In the genomic region with DNA sequence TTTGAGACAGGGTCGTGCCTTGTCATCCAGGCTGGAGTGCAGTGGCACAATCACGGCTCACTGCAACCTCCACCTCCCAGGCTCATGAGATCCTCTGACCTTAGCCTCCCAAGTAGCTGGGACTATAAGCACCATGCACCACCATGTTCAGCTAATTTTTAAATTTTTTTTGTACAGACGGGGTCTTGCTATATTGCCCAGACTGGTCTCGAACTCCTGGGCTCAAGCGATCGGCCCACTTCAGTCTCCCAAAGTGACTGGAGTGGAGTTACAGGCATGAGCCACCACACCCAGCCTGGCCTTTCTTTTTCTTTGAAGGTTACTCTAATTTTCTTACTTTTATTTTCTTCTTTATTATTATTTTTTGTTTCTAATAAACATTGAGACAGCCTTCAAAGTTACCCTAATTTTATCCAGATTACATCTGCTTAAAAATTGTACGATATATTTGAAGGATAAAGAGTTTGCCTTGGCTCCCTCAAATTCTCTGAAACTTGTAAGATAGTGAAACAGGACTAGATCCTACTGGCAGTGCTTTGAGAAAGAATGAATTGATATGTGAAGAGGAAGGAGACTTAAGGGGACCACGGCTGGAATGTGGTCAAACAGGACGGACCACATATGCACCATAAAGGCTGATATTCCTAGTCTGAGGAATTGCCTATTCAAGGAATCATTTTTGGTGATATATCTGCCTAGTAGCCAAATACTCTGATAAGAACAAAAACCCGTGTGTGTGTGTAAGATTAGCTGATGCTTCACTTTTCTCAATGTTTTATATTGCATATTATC, we compare ENCODE assay signal across 30 cellular contexts. TPM values are rescaled to one million over a fixed set of nuclear protein-coding genes. Genes with fewer than 3 reads are reported as not detected.
A peak's percentile ranks its signal among the peaks of the same experiment; 100 is the strongest.
DNase-seq lines count a peak whose midpoint lies in the region; ATAC-seq, FAIRE-seq and TF ChIP-seq lines count a peak whose summit lies in the region.
"Had no signal": no experiment of that assay in that cellular context is flagged by ENCODE, and none has a peak within 500 bp of the region (broad histone marks: within the 10 kb centered on the region; RNA-seq: fewer than 3 reads in every experiment).

No MANE protein-coding gene starts in this region.

- no peak overlapping the region for H3K4me3 ChIP-seq in Caco-2 (ENCODE audit: low read depth, low read length)
- no peak overlapping the region for H3K4me3 ChIP-seq in HEK293 (ENCODE audit: low read depth, low read length)
- H3K4me3 ChIP-seq in H1 (ENCODE audit: extremely low read depth in 1 of 4, insufficient read depth in 2 of 4, low read depth in 3 of 4, low read length in 4 of 4) = no peak overlapping the region; a peak in 1 of 8 replicates
- H3K4me3 ChIP-seq in left lung = no peak overlapping the region
- no peak overlapping the region for H3K4me3 ChIP-seq in SK-N-SH (ENCODE audit: low read depth in 2 of 2, low read length in 1 of 2)
- no peak overlapping the region for H3K4me3 ChIP-seq in neural progenitor cell
- H3K4me3 ChIP-seq: A549, HAP-1, ovary, right atrium auricular region, suprapubic skin had no signal

- H4K8ac ChIP-seq in H1 (ENCODE audit: extremely low read depth, insufficient read depth, low read length) = no peak overlapping the region

- H3K27me3 Mint-ChIP-seq in Caco-2 (ENCODE audit: insufficient read depth, unreplicated experiment) (no peaks in the 10 kb centered on the region), neural progenitor cell (ENCODE audit: insufficient read depth, low read depth) (peaks cover 3% of the 10 kb centered on the region)
- H3K27me3 Mint-ChIP-seq: central memory CD8-positive, alpha-beta T cell; IgD-negative memory B cell had no signal

- H3K4me3 Mint-ChIP-seq in Caco-2 (ENCODE audit: unreplicated experiment) (no peak overlapping the region), neural progenitor cell (no peak overlapping the region)
- H3K4me3 Mint-ChIP-seq: central memory CD8-positive, alpha-beta T cell; effector memory CD8-positive, alpha-beta T cell; IgD-negative memory B cell had no signal

- peak overlapping the region; percentile 67; the same call in 1 of the 2 replicates for H2BK5ac ChIP-seq in H1 (ENCODE audit: low read depth, low read length)

- H3K79me2 ChIP-seq in H1 (ENCODE audit: control insufficient read depth in 1 of 2, insufficient read depth in 2 of 2, low read length in 2 of 2) (no peaks in the 10 kb centered on the region), SK-N-SH (ENCODE audit: insufficient read depth) (no peaks in the 10 kb centered on the region), neural progenitor cell (ENCODE audit: low read depth) (no peaks in the 10 kb centered on the region)

- no peaks in the 10 kb centered on the region for H3K9me2 ChIP-seq in SK-N-SH

- H4K20me1 ChIP-seq in H1 (replicated peaks in 1 of 2; ENCODE audit: control insufficient read depth in 1 of 2, insufficient read depth in 2 of 2, low read length in 2 of 2) (no peaks in the 10 kb centered on the region), SK-N-SH (ENCODE audit: insufficient read depth) (no peaks in the 10 kb centered on the region), neural progenitor cell (ENCODE audit: low read depth) (no peaks in the 10 kb centered on the region)

- intact Hi-C loops in Caco-2 (cut with micrococcal nuclease; ENCODE audit: unreplicated experiment) = loop anchor here (1.0 to 2.0 kb wide), 3 partner anchors 23 to 46 kb away; no protein-coding TSS in a partner anchor
- intact Hi-C loops in left lung (cut with DNase I) = no loop called here

- H3K27ac ChIP-seq in HEK293 (ENCODE audit: extremely low read depth, low read depth, low read length) (no peak overlapping the region), H1 (ENCODE audit: low read depth, low read length) (no peak overlapping the region), left lung (no peak overlapping the region), SK-N-SH (ENCODE audit: low read depth in 2 of 2, low read length in 1 of 2) (no peak overlapping the region), neural progenitor cell (no peak overlapping the region)
- H3K27ac ChIP-seq: A549, ovary, right atrium auricular region, RWPE1, suprapubic skin had no signal

- H2AFZ ChIP-seq in H1 (ENCODE audit: low read length) (no peak overlapping the region), SK-N-SH (ENCODE audit: low read depth) (no peak overlapping the region), neural progenitor cell (replicated peaks) (no peak overlapping the region)

- CTCF ChIA-PET in Caco-2 (lab: Charles Lee) = interaction anchor here (0.6 to 0.7 kb wide), 5 partner anchors 22 to 489 kb away, joined by 3 to 6 read pairs (median 3); no protein-coding TSS in a partner anchor
- CTCF ChIA-PET in HEK293 (lab: Yijun Ruan, JAX) = interaction anchor here (0.6 to 1.1 kb wide), 2 partner anchors 62 to 127 kb away, joined by 3 to 8 read pairs; no protein-coding TSS in a partner anchor
- CTCF ChIA-PET in H1 (lab: Charles Lee; ENCODE audit: partially characterized antibody) = interaction anchor here (1.1 to 1.4 kb wide), 2 partner anchors 25 to 39 kb away, joined by 3 read pairs; no protein-coding TSS in a partner anchor
- CTCF ChIA-PET in SK-N-SH (lab: Yijun Ruan, JAX) = no interaction called here

- H3K27me3 ChIP-seq in Caco-2 (replicated peaks; ENCODE audit: control insufficient read depth, insufficient read depth, low read length) = no peaks in the 10 kb centered on the region
- no peaks in the 10 kb centered on the region for H3K27me3 ChIP-seq in H1 (replicated peaks in 1 of 4; ENCODE audit: control insufficient read depth in 3 of 4, extremely low read depth in 1 of 4, insufficient read depth in 3 of 4, low read length in 3 of 4)
- no peaks in the 10 kb centered on the region for H3K27me3 ChIP-seq in left lung
- no peaks in the 10 kb centered on the region for H3K27me3 ChIP-seq in SK-N-SH (ENCODE audit: insufficient read depth)
- no peaks in the 10 kb centered on the region for H3K27me3 ChIP-seq in neural progenitor cell
- H3K27me3 ChIP-seq: ovary, right atrium auricular region, suprapubic skin had no signal

- POLR2A ChIA-PET in Caco-2 (lab: Charles Lee) = interaction anchor here (0.6 to 3.6 kb wide), 2 partner anchors 14 to 22 kb away, joined by 6 to 44 read pairs; a partner anchor contains a TSS
- POLR2A ChIA-PET in HEK293 (lab: Yijun Ruan, JAX) = no interaction called here
- POLR2A ChIA-PET in H1 (lab: Charles Lee; ENCODE audit: partially characterized antibody) = interaction anchor here (0.6 to 7.6 kb wide), 12 partner anchors 14 to 995 kb away, joined by 3 to 68 read pairs (median 5); a partner anchor contains a TSS
- POLR2A ChIA-PET in SK-N-SH (lab: Yijun Ruan, JAX) = no interaction called here

- WGBS in H1 (ENCODE audit: extremely low coverage in 1 of 2, insufficient coverage in 1 of 2, insufficient read length in 1 of 2, insufficient replicate concordance in 2 of 2, low coverage in 1 of 2, low lambda C conversion rate in 2 of 2, missing lambda C conversion rate in 1 of 2), 2 experiments = 67% methylated on average over 8 of the region's 10 CpGs; no CpG with 5 or more reads in 1 of the 2 experiments
- 83% methylated on average over 10 of the region's 10 CpGs for WGBS in SK-N-SH (ENCODE audit: low lambda C conversion rate)

- peak; percentile 22 for ATAC-seq in left lung
- ATAC-seq: A549; effector memory CD8-positive, alpha-beta T cell; left colon had no signal

- H3K4me1 ChIP-seq in Caco-2 (peaks cover 36% of the 10 kb centered on the region), HEK293 (ENCODE audit: control insufficient read depth, insufficient read depth, low read length) (no peaks in the 10 kb centered on the region), H1 (replicated peaks in 1 of 4; ENCODE audit: control insufficient read depth in 3 of 4, insufficient read depth in 4 of 4, low read length in 3 of 4) (peaks cover 0 to 10% (median 5%) of the 10 kb centered on the region in 4 experiments; a peak in 4 of 7 replicates), left lung (no peaks in the 10 kb centered on the region), SK-N-SH (ENCODE audit: control insufficient read depth in 1 of 2, insufficient read depth in 2 of 2, low read depth in 1 of 2, low read length in 1 of 2) (no peaks in the 10 kb centered on the region), neural progenitor cell (no peaks in the 10 kb centered on the region)
- H3K4me1 ChIP-seq: A549, HAP-1, right atrium auricular region, suprapubic skin had no signal

- H3K4me2 ChIP-seq in H1 (ENCODE audit: insufficient read depth in 1 of 2, low read depth in 2 of 2, low read length in 2 of 2) (peak overlapping the region; percentile 43 to 53; a peak in 3 of 4 replicates), SK-N-SH (no peak overlapping the region), neural progenitor cell (no peak overlapping the region)
- H3K4me2 ChIP-seq: A549 had no signal

- no peak overlapping the region for H2BK120ac ChIP-seq in H1 (replicated peaks; ENCODE audit: low read depth, low read length)

- peak overlapping the region; percentile 57 for H4K91ac ChIP-seq in H1 (replicated peaks; ENCODE audit: insufficient read length, low read length)

- no peak overlapping the region for H3K56ac ChIP-seq in H1 (replicated peaks; ENCODE audit: insufficient read length, low read depth, low read length)

- H3K18ac ChIP-seq in H1 (ENCODE audit: extremely low read depth, low read length) = 0 out of 2 replicates have a peak overlapping the region, but pooled peaks have one; percentile 24

- peak overlapping the region; percentile 80; the same call in 1 of the 2 replicates for H2BK12ac ChIP-seq in H1 (ENCODE audit: low read depth, low read length)

- TF ChIP-seq POLR2A in H1 (IDR thresholded peaks at IDR 0.05; ENCODE audit: control extremely low read depth in 1 of 2, low read depth in 2 of 2, low read length in 2 of 2) = no peak

- H3K4me1 Mint-ChIP-seq in Caco-2 (ENCODE audit: low read depth, unreplicated experiment) (peaks cover 31% of the 10 kb centered on the region), neural progenitor cell (no peaks in the 10 kb centered on the region)
- H3K4me1 Mint-ChIP-seq: central memory CD8-positive, alpha-beta T cell had no signal

- no peaks in the 10 kb centered on the region for H3K9me3 Mint-ChIP-seq in Caco-2 (ENCODE audit: unreplicated experiment)
- H3K9me3 Mint-ChIP-seq in neural progenitor cell = no peaks in the 10 kb centered on the region
- H3K9me3 Mint-ChIP-seq: central memory CD8-positive, alpha-beta T cell; effector memory CD8-positive, alpha-beta T cell; IgD-negative memory B cell had no signal

- peak in 1 of 2 experiments; percentile 76; a peak in 1 of 3 replicates for TF ChIP-seq EP300 in H1 (IDR thresholded peaks at IDR 0.05; ENCODE audit: borderline replicate concordance in 1 of 2, low read depth in 2 of 2, low read length in 2 of 2)
- no peak for TF ChIP-seq EP300 in SK-N-SH (IDR thresholded peaks at IDR 0.05; ENCODE audit: borderline replicate concordance in 1 of 2, low read depth in 1 of 2, low read length in 1 of 2)

- peak overlapping the region; percentile 68 for H3K27ac Mint-ChIP-seq in Caco-2 (ENCODE audit: unreplicated experiment)
- H3K27ac Mint-ChIP-seq in neural progenitor cell = no peak overlapping the region
- H3K27ac Mint-ChIP-seq: effector memory CD8-positive, alpha-beta T cell; IgD-negative memory B cell had no signal

- FAIRE-seq in H1 (lab: Jason Lieb, UNC) = peak; percentile 45
- no peak for FAIRE-seq in RCC 7860 (lab: Jason Lieb, UNC)
- FAIRE-seq: A549, D721Med, GM12891, small intestine had no signal

- no peak overlapping the region for H2BK15ac ChIP-seq in H1 (ENCODE audit: low read length)

- H3K36me3 Mint-ChIP-seq in Caco-2 (ENCODE audit: insufficient read depth, unreplicated experiment) = peaks cover 6% of the 10 kb centered on the region
- peaks cover 3% of the 10 kb centered on the region for H3K36me3 Mint-ChIP-seq in neural progenitor cell

- H3K36me3 ChIP-seq in Caco-2 (ENCODE audit: control insufficient read depth, insufficient read depth, low read length) (no peaks in the 10 kb centered on the region), HEK293 (ENCODE audit: control insufficient read depth in 2 of 2, insufficient read depth in 1 of 2, low read length in 2 of 2) (no peaks in the 10 kb centered on the region), H1 (ENCODE audit: control insufficient read depth in 2 of 4, insufficient read depth in 4 of 4, low read length in 3 of 4) (no peaks in the 10 kb centered on the region), left lung (no peaks in the 10 kb centered on the region), SK-N-SH (replicated peaks in 1 of 2; ENCODE audit: control insufficient read depth in 1 of 2, insufficient read depth in 2 of 2, low read length in 1 of 2) (no peaks in the 10 kb centered on the region), neural progenitor cell (no peaks in the 10 kb centered on the region)
- H3K36me3 ChIP-seq: HAP-1, ovary, right atrium auricular region, suprapubic skin had no signal

- no peak overlapping the region for H3K4ac ChIP-seq in H1 (replicated peaks; ENCODE audit: insufficient read length, low read depth, low read length)

- DNase-seq in Caco-2 (peak; percentile 73 to 87), H1 (ENCODE audit: low read depth in 1 of 2, low spot score in 2 of 2) (no peak), left lung (no peak), RCC 7860 (ENCODE audit: low spot score) (no peak), SK-N-SH (no peak), neural progenitor cell (ENCODE audit: low spot score) (no peak), NCI-H2196 treated with DMSO at 0.1 percent for 48 hours (lab: John Stamatoyannopoulos, UW; ENCODE audit: unreplicated experiment) (no peak)
- DNase-seq: activated CD4-positive, CD25-positive, alpha-beta regulatory T cell; activated naive CD4-positive, alpha-beta T cell treated with Interleukin-2 at 50 U/mL for 16 hours; effector memory CD8-positive, alpha-beta T cell; EL; glutamatergic neuron; left colon; mammary epithelial cell; NCI-H1048; NCI-H2107; ovary; small intestine; stimulated activated naive CD4-positive, alpha-beta T cell; T-helper 1 cell had no signal

- H4K5ac ChIP-seq in H1 (ENCODE audit: insufficient read length, low read depth, low read length) = peak overlapping the region; percentile 34

- TSS peak; percentile 99 for BruUV-seq in Caco-2 (replicated peaks; lab: Mats Ljungman, UMichigan)

- no peak overlapping the region for H3K14ac ChIP-seq in H1 (ENCODE audit: insufficient read length)

- H3K9me3 ChIP-seq in Caco-2 (no peaks in the 10 kb centered on the region), HEK293 (ENCODE audit: control insufficient read depth, insufficient read depth, low read depth, low read length) (no peaks in the 10 kb centered on the region), H1 (ENCODE audit: insufficient read depth in 2 of 2, low read depth in 1 of 2, low read length in 1 of 2) (no peaks in the 10 kb centered on the region), left lung (no peaks in the 10 kb centered on the region), SK-N-SH (no peaks in the 10 kb centered on the region), neural progenitor cell (ENCODE audit: low read depth) (no peaks in the 10 kb centered on the region)
- H3K9me3 ChIP-seq: A549, HAP-1, ovary, right atrium auricular region, suprapubic skin had no signal

- TF ChIP-seq RAD21 in H1 (IDR thresholded peaks at IDR 0.05 in 1 of 2, conservative IDR thresholded peaks at IDR 0.05 in 1 of 2; ENCODE audit: low read depth in 2 of 2, low read length in 2 of 2) = no peak
- TF ChIP-seq RAD21 in SK-N-SH (IDR thresholded peaks at IDR 0.05; ENCODE audit: low read length) = no peak

- no peak overlapping the region for H3K9ac ChIP-seq in H1 (replicated peaks in 1 of 4; ENCODE audit: extremely low read depth in 1 of 4, low read depth in 3 of 4, low read length in 3 of 4)
- H3K9ac ChIP-seq in SK-N-SH = no peak overlapping the region
- H3K9ac ChIP-seq in neural progenitor cell = no peak overlapping the region

- H3K23ac ChIP-seq in H1 (ENCODE audit: insufficient read length) = no peak overlapping the region

- no peaks in the 10 kb centered on the region for H3F3A ChIP-seq in SK-N-SH (replicated peaks; ENCODE audit: insufficient read depth)
- no peaks in the 10 kb centered on the region for H3F3A ChIP-seq in neural progenitor cell (ENCODE audit: low read depth)

- H2BK20ac ChIP-seq in H1 (ENCODE audit: low read length) = peak overlapping the region; percentile 51

- H3K23me2 ChIP-seq in H1 (ENCODE audit: low read depth, low read length) = no peaks in the 10 kb centered on the region

- H3K79me1 ChIP-seq in H1 (ENCODE audit: low read depth, low read length) = no peaks in the 10 kb centered on the region

- TF ChIP-seq CTCF in Caco-2 (IDR thresholded peaks at IDR 0.05; ENCODE audit: insufficient read depth in 1 of 2, low read depth in 1 of 2, low read length in 1 of 2, severe bottlenecking in 1 of 2, unreplicated experiment in 1 of 2) (no peak), HEK293 (tag by site-specific recombination; IDR thresholded peaks at IDR 0.05) (no peak), H1 (IDR thresholded peaks at IDR 0.05; ENCODE audit: control extremely low read depth in 1 of 3, insufficient read depth in 1 of 3, low read depth in 1 of 3, low read length in 3 of 3) (no peak), left lung (IDR thresholded peaks at IDR 0.05) (no peak), SK-N-SH (IDR thresholded peaks at IDR 0.05) (no peak), neural progenitor cell (IDR thresholded peaks at IDR 0.05) (no peak)

- no peak overlapping the region for H2AK5ac ChIP-seq in H1 (ENCODE audit: low read depth, low read length)

RNA-seq across cellular contexts. Expression of a gene that starts 14.1 kb away (rescaled TPM):
- total RNA-seq in Caco-2 (2022) (286 and 319 TPM in 2 replicates), left lung (10 to 100 TPM; 37.9 to 40.2 TPM), neural progenitor cell (ENCODE audit: low replicate concordance) (432 and 1,260 TPM in 2 replicates)
- total RNA-seq in H1 (2021; fragmentation: NEBNext Ultra II Directional; extraction: Animal tissue kit (Norgen Biotek cat#: 25700)) = 536 and 576 TPM in 2 replicates
- polyA plus RNA-seq in H1 (2011; rRNA removed) (86.5 and 138 TPM in 2 replicates), SK-N-SH (2012; rRNA removed) (22.2 and 24.3 TPM in 2 replicates)
- 177 TPM for polyA plus RNA-seq in H1 (2011; cell fraction: cytosol; rRNA removed)
- polyA plus RNA-seq in H1 (2011; cell fraction: nucleus; rRNA removed) = 60.0 TPM
- 203 to 395 TPM (median 221 TPM) in 4 replicates for polyA plus RNA-seq in H1 (2012, experiment 1 of 2)
- polyA plus RNA-seq in H1 (2012, experiment 2 of 2) = 62.3 TPM
- 326 TPM for polyA plus RNA-seq in H1 (2013, experiment 1 of 2)
- polyA plus RNA-seq in H1 (2013, experiment 2 of 2) = 349 TPM
- polyA minus RNA-seq in H1 (2011; rRNA and poly(A)+ RNA removed) = 140 and 200 TPM in 2 replicates
- 186 TPM for polyA minus RNA-seq in H1 (2011; cell fraction: cytosol; rRNA and poly(A)+ RNA removed)
- 178 TPM for polyA minus RNA-seq in H1 (2011; cell fraction: nucleus; rRNA and poly(A)+ RNA removed)
- 37.0 and 47.4 TPM in 2 replicates for polyA plus RNA-seq in SK-N-SH (2012; cell fraction: cytosol; rRNA removed)
- 8.4 and 19.6 TPM in 2 replicates for polyA plus RNA-seq in SK-N-SH (2012; cell fraction: nucleus; rRNA removed)

Comparison
In these comparisons a context has a peak if more than half of its experiments do, and no peak if none do; other contexts are left out.
1. DNase-seq: peak in Caco-2 (2 of 2); none in H1 (0 of 2), left lung (0 of 2), RCC 7860 (single experiment), SK-N-SH (single experiment), neural progenitor cell (single experiment) and NCI-H2196 treated with DMSO at 0.1 percent for 48 hours (single experiment).
2. H3K4me2 ChIP-seq: peak in H1 (2 of 2); none in SK-N-SH (single experiment) and neural progenitor cell (single experiment).
3. POLR2A ChIA-PET loops: an anchor here in Caco-2 (0.6 to 3.6 kb wide) and H1 (0.6 to 7.6 kb wide); none called in HEK293 and SK-N-SH.